ENCODE assay signal across 22 cellular contexts in the genomic region with DNA sequence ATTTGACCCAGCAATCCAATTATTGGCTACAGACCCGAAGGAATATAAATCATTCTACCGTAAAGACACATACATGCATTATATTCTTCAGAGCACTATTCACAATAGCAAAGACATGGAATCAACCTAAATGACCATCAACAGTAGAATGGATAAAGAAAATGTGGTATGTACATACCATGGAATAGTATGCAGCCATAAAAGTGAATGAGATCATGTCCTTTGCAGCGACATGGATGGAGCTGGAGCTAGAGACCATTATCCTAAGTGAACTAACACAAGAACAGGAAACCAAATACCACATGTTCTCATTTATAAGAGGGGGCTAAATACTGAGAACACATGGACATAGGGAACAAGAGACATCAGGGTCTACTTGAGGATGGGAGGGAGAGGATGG. TPM values are rescaled to one million over a fixed set of nuclear protein-coding genes. Genes with fewer than 3 reads are reported as not detected.
DNase-seq lines count a peak whose midpoint lies in the region; ATAC-seq, FAIRE-seq and TF ChIP-seq lines count a peak whose summit lies in the region.
"Had no signal": no experiment of that assay in that cellular context is flagged by ENCODE, and none has a peak within 500 bp of the region (broad histone marks: within the 10 kb centered on the region; RNA-seq: fewer than 3 reads in every experiment).

No MANE protein-coding gene starts in this region.

- H4K20me1 ChIP-seq in SK-N-SH (ENCODE audit: insufficient read depth) (0 out of 2 replicates have a peak, but pooled peaks cover 26% of the 10 kb centered on the region), K562 (replicated peaks; ENCODE audit: control insufficient read depth, insufficient read depth, low read length) (no peaks in the 10 kb centered on the region)

- DNase-seq in SK-N-SH (no peak), K562 (ENCODE audit: extremely low read depth in 1 of 4, low spot score in 3 of 4) (no peak), cerebellar cortex (ENCODE audit: low spot score) (no peak)
- DNase-seq: ACHN; BE2C; C1 segment of cervical spinal cord; CD4-positive, alpha-beta memory T cell; CD4-positive, CD25-positive, alpha-beta regulatory T cell; CD8-positive, alpha-beta memory T cell; COR-L47; DMS 273 treated with DMSO at 0.1 percent for 48 hours; DMS153; DMS53; DMS79; DND-41; GDM1 had no signal

- H3K9me2 ChIP-seq in SK-N-SH = no peaks in the 10 kb centered on the region

- H3K9ac ChIP-seq in SK-N-SH (no peak overlapping the region), K562 (ENCODE audit: insufficient read depth in 1 of 2, low read depth in 2 of 2, low read length in 2 of 2) (no peak overlapping the region)
- H3K9ac ChIP-seq: BLaER1 had no signal

- TF ChIP-seq CTCF in SK-N-SH (IDR thresholded peaks at IDR 0.05) (no peak), K562 (IDR thresholded peaks at IDR 0.05 in 2 of 3, conservative IDR thresholded peaks at IDR 0.05 in 1 of 3; ENCODE audit: insufficient read depth in 2 of 3, low read depth in 1 of 3, low read length in 3 of 3) (no peak)

- ATAC-seq in SK-N-SH treated with all-trans-retinoic acid at 6 μM for 48 hours (no peak), K562 (no peak), GM19463 (IDR thresholded peaks at IDR 0.05; ENCODE audit: unreplicated experiment) (no peak)
- ATAC-seq: GM12878 had no signal

- no peaks in the 10 kb centered on the region for H3F3A ChIP-seq in SK-N-SH (replicated peaks; ENCODE audit: insufficient read depth)

- H3K36me3 ChIP-seq in SK-N-SH (replicated peaks in 1 of 2; ENCODE audit: control insufficient read depth in 1 of 2, insufficient read depth in 2 of 2, low read length in 1 of 2) (no peaks in the 10 kb centered on the region), K562 (ENCODE audit: control insufficient read depth, insufficient read depth, low read length) (0 out of 3 replicates have a peak, but pooled peaks cover 3% of the 10 kb centered on the region)
- H3K36me3 ChIP-seq: BE2C had no signal

- no peak overlapping the region for H3K4me3 ChIP-seq in SK-N-SH (ENCODE audit: low read depth in 2 of 2, low read length in 1 of 2)
- H3K4me3 ChIP-seq in K562 = no peak overlapping the region
- H3K4me3 ChIP-seq: BLaER1, GM12878 had no signal

- no peak overlapping the region for H3K27ac ChIP-seq in SK-N-SH (ENCODE audit: low read depth in 2 of 2, low read length in 1 of 2)
- H3K27ac ChIP-seq in K562 (ENCODE audit: extremely low read depth, low read depth, low read length) = no peak overlapping the region
- H3K27ac ChIP-seq: 22Rv1, BLaER1 had no signal

- WGBS in SK-N-SH (ENCODE audit: low lambda C conversion rate) = 96% methylated on average over 3 of the region's 3 CpGs
- 89% methylated on average over 3 of the region's 3 CpGs for WGBS in K562 (ENCODE audit: insufficient coverage, low coverage, missing lambda C conversion rate)

- H3K9me1 ChIP-seq in K562 (ENCODE audit: control insufficient read depth, insufficient read depth, low read length) = no peaks in the 10 kb centered on the region

- H3K79me2 ChIP-seq in SK-N-SH (ENCODE audit: insufficient read depth) (peaks cover 71% of the 10 kb centered on the region), K562 (ENCODE audit: control insufficient read depth, insufficient read depth, low read length) (peaks cover 91% of the 10 kb centered on the region)

- intact Hi-C loops in K562 (cut with micrococcal nuclease) = no loop called here

- BruUV-seq in K562 (replicated peaks; lab: Mats Ljungman, UMichigan) = no TSS peak

- CTCF ChIA-PET in SK-N-SH (lab: Yijun Ruan, JAX) (interaction anchor here (1.2 kb wide), 1 partner anchor 21 kb away, joined by 3 read pairs; no protein-coding TSS in a partner anchor), K562 (lab: Yijun Ruan, JAX; ENCODE audit: low intra/inter-chr PET ratio) (interaction anchor here (0.6 kb wide), 2 partner anchors 19 to 252 kb away, joined by 3 to 5 read pairs; no protein-coding TSS in a partner anchor)

- TF ChIP-seq RAD21 in SK-N-SH (IDR thresholded peaks at IDR 0.05; ENCODE audit: low read length) = no peak
- TF ChIP-seq RAD21 in K562 (CRISPR knock-in tag; conservative IDR thresholded peaks at IDR 0.05 in 1 of 2, IDR thresholded peaks at IDR 0.05 in 1 of 2) = no peak

- H3K27me3 ChIP-seq in SK-N-SH (ENCODE audit: insufficient read depth) = no peaks in the 10 kb centered on the region
- H3K27me3 ChIP-seq in K562 (ENCODE audit: control insufficient read depth in 2 of 2, insufficient read depth in 2 of 2, low read length in 2 of 2) = no peaks in the 10 kb centered on the region
- H3K27me3 ChIP-seq: BE2C, BLaER1 had no signal

- H3K9me3 ChIP-seq in SK-N-SH (no peaks in the 10 kb centered on the region), K562 (replicated peaks; ENCODE audit: control insufficient read depth, insufficient read depth, low read depth, low read length) (no peaks in the 10 kb centered on the region)
- H3K9me3 ChIP-seq: BE2C had no signal

- no peak overlapping the region for H2AFZ ChIP-seq in SK-N-SH (ENCODE audit: low read depth)
- H2AFZ ChIP-seq in K562 (ENCODE audit: low read depth, low read length) = no peak overlapping the region

- TF ChIP-seq POLR2A in K562 (conservative IDR thresholded peaks at IDR 0.05) = no peak

- POLR2A ChIA-PET in SK-N-SH (lab: Yijun Ruan, JAX) (no interaction called here), K562 (lab: Yijun Ruan, JAX) (no interaction called here)

- no peak for TF ChIP-seq EP300 in SK-N-SH (IDR thresholded peaks at IDR 0.05; ENCODE audit: borderline replicate concordance in 1 of 2, low read depth in 1 of 2, low read length in 1 of 2)
- TF ChIP-seq EP300 in K562 (IDR thresholded peaks at IDR 0.05; ENCODE audit: low read length) = no peak

- in situ Hi-C loops in K562 (cut with MboI) = no loop called here

- H3K4me2 ChIP-seq in SK-N-SH (no peak overlapping the region), K562 (ENCODE audit: insufficient read depth, low read length) (no peak overlapping the region)
- H3K4me2 ChIP-seq: BLaER1 had no signal

- no peak for FAIRE-seq in K562 (lab: Jason Lieb, UNC)
- FAIRE-seq: GM12878, GM12892 had no signal

- H3K4me1 ChIP-seq in SK-N-SH (ENCODE audit: control insufficient read depth in 1 of 2, insufficient read depth in 2 of 2, low read depth in 1 of 2, low read length in 1 of 2) (peaks cover 0 to 4% of the 10 kb centered on the region in 2 experiments; a peak in 1 of 4 replicates), K562 (replicated peaks in 1 of 2; ENCODE audit: control insufficient read depth in 2 of 2, insufficient read depth in 2 of 2, low read length in 2 of 2) (peaks cover 2 to 4% of the 10 kb centered on the region in 2 experiments; a peak in 2 of 5 replicates)
- H3K4me1 ChIP-seq: BE2C, BLaER1 had no signal

TF ChIP-seq in SK-N-SH treated with all-trans-retinoic acid at 6 μM for 48 hours, 23 proteins besides CTCF, POLR2A, EP300 and RAD21:
- TF ChIP-seq ZNF8 (CRISPR knock-in tag; IDR thresholded peaks at IDR 0.05) = 0 out of 2 replicates have a peak, but pooled peaks have one; percentile 34
- TF ChIP-seq ARNTL (CRISPR knock-in tag; IDR thresholded peaks at IDR 0.05; ENCODE audit: borderline replicate concordance, low read depth) = no peak
TF ChIP-seq in SK-N-SH treated with all-trans-retinoic acid at 6 μM for 48 hours: peak in this region for 1.

TF ChIP-seq in SK-N-SH, 30 proteins besides CTCF, POLR2A, EP300 and RAD21 (continues in another document):
- no peak for TF ChIP-seq RCOR1 (IDR thresholded peaks at IDR 0.05; ENCODE audit: low read length)
- TF ChIP-seq, protein P1, sequence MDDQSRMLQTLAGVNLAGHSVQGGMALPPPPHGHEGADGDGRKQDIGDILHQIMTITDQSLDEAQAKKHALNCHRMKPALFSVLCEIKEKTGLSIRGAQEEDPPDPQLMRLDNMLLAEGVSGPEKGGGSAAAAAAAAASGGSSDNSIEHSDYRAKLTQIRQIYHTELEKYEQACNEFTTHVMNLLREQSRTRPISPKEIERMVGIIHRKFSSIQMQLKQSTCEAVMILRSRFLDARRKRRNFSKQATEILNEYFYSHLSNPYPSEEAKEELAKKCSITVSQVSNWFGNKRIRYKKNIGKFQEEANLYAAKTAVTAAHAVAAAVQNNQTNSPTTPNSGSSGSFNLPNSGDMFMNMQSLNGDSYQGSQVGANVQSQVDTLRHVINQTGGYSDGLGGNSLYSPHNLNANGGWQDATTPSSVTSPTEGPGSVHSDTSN (IDR thresholded peaks at IDR 0.05) = no peak
- TF ChIP-seq RXRA (IDR thresholded peaks at IDR 0.05; ENCODE audit: borderline replicate concordance, low read depth) = no peak

TF ChIP-seq in K562, 482 proteins besides CTCF, POLR2A, EP300 and RAD21 (continues in another document):
- no peak for TF ChIP-seq ZNF12 (CRISPR knock-in tag; IDR thresholded peaks at IDR 0.05)
- 0 out of 4 replicates have a peak, but pooled peaks of 1 of the 2 experiments have one; percentile 14 for TF ChIP-seq KDM1A (IDR thresholded peaks at IDR 0.05)
- TF ChIP-seq RBBP5 (IDR thresholded peaks at IDR 0.05; ENCODE audit: borderline replicate concordance, insufficient read depth, low read length, poor library complexity, severe bottlenecking) = no peak
- TF ChIP-seq ZFP1 (CRISPR knock-in tag; IDR thresholded peaks at IDR 0.05) = no peak
- no peak for TF ChIP-seq XRCC3 (IDR thresholded peaks at IDR 0.05)
- TF ChIP-seq ZNF146 (CRISPR knock-in tag; IDR thresholded peaks at IDR 0.05; ENCODE audit: unreplicated experiment) = peak; percentile 79
- TF ChIP-seq MCM5 (IDR thresholded peaks at IDR 0.05; ENCODE audit: low read depth) = no peak

RNA-seq across cellular contexts. Expression of a gene that starts 44.0 kb away (rescaled TPM):
- polyA plus RNA-seq in SK-N-SH (2012; rRNA removed) = 20.0 and 24.6 TPM in 2 replicates
- 32.7 and 32.9 TPM in 2 replicates for polyA plus RNA-seq in SK-N-SH (2012; cell fraction: cytosol; rRNA removed)
- 30.9 and 50.9 TPM in 2 replicates for polyA plus RNA-seq in SK-N-SH (2012; cell fraction: nucleus; rRNA removed)
- total RNA-seq in K562 (2011; cell fraction: chromatin; rRNA removed; ENCODE audit: low replicate concordance) = 221 and 364 TPM in 2 replicates
- 125 and 149 TPM in 2 replicates for total RNA-seq in K562 (2011; cell fraction: nucleolus; rRNA removed)
- total RNA-seq in K562 (2011; cell fraction: nucleoplasm; rRNA removed) = 218 and 331 TPM in 2 replicates
- total RNA-seq in K562 (2014; rRNA removed) = 74.6 and 136 TPM in 2 replicates
- 59.9 and 67.3 TPM in 2 replicates for total RNA-seq in K562 (2014; rRNA removed; fragmentation: Illumina TruSeq; extraction: Trizol)
- total RNA-seq in K562 (2015; rRNA removed; fragmentation: Illumina TruSeq; extraction: Trizol) = 58.5 and 61.7 TPM in 2 replicates
- 89.1 and 90.0 TPM in 2 replicates for total RNA-seq in K562 (2021)
- 33.6 and 82.0 TPM in 2 replicates for polyA plus RNA-seq in K562 (2011; rRNA removed)
- 36.1 and 51.5 TPM in 2 replicates for polyA plus RNA-seq in K562 (2011; cell fraction: cytosol; rRNA removed)
- polyA plus RNA-seq in K562 (2011; cell fraction: nucleus; rRNA removed) = 136 and 225 TPM in 2 replicates
- 38.8 and 45.6 TPM in 2 replicates for polyA plus RNA-seq in K562 (2012)
- 49.8 and 49.9 TPM in 2 replicates for polyA plus RNA-seq in K562 (2014; fragmentation: Illumina TruSeq; extraction: Trizol)
- 1 to 10 TPM; 7.7 to 9.6 TPM for polyA plus RNA-seq in K562 (2014; fragmentation: Nextera tagmentation; extraction: Ambion mirVana)
- 49.0 and 50.9 TPM in 2 replicates for polyA plus RNA-seq in K562 (2014; rRNA removed)
- 80.1 and 153 TPM in 2 replicates for polyA minus RNA-seq in K562 (2011; rRNA and poly(A)+ RNA removed)
- polyA minus RNA-seq in K562 (2011; cell fraction: cytosol; rRNA and poly(A)+ RNA removed) = 53.8 and 63.2 TPM in 2 replicates
- polyA minus RNA-seq in K562 (2011; cell fraction: nucleus; rRNA and poly(A)+ RNA removed) = 191 and 204 TPM in 2 replicates
